8 cellular contexts compared by ENCODE assay signal in genomic region chr4:101418055-101418454, GRCh38.
DNase-seq lines count a peak whose midpoint lies in the region; ATAC-seq, FAIRE-seq and TF ChIP-seq lines count a peak whose summit lies in the region.

No MANE protein-coding gene starts in this region.

- H3K4me1 ChIP-seq in endothelial cell of umbilical vein (ENCODE audit: control insufficient read depth, extremely low read depth, insufficient read depth, low read length) (peaks cover 24% of the 10 kb centered on the region), smooth muscle cell (ENCODE audit: low read depth) (peaks cover 16% of the 10 kb centered on the region)

- peak overlapping the region; percentile 83 for H3K27ac Mint-ChIP-seq in T-helper 2 cell treated with Interferon-gamma antibody and Interleukin-4, amounts not matched to agents 5 μg/mL and 100 μg/mL, for 36 hours

- intact Hi-C loops in endothelial cell of umbilical vein (cut with micrococcal nuclease) = loop anchor here (2.0 to 5.0 kb wide), 2 partner anchors 71 to 156 kb away; partner anchors contain the start of gene PPP3CA

- WGBS in smooth muscle cell (ENCODE audit: low lambda C conversion rate) = 66% methylated on average over 2 of the region's 2 CpGs

- BruUV-seq in endothelial cell of umbilical vein (replicated peaks; lab: Mats Ljungman, UMichigan) = no TSS peak

- H3K9me3 ChIP-seq in endothelial cell of umbilical vein (replicated peaks; ENCODE audit: control insufficient read depth, insufficient read depth, low read length) (no peaks in the 10 kb centered on the region), smooth muscle cell (replicated peaks; ENCODE audit: low read depth) (no peaks in the 10 kb centered on the region)

- H3K4me2 ChIP-seq in endothelial cell of umbilical vein (ENCODE audit: insufficient read depth, low read length) (no peak overlapping the region), smooth muscle cell (no peak overlapping the region)

- TF ChIP-seq CTCF in endothelial cell of umbilical vein (IDR thresholded peaks at IDR 0.05; ENCODE audit: extremely low read depth in 1 of 2, insufficient read depth in 1 of 2, low read depth in 1 of 2, low read length in 2 of 2) (no peak), smooth muscle cell (IDR thresholded peaks at IDR 0.05; ENCODE audit: borderline replicate concordance, insufficient read depth, poor library complexity, severe bottlenecking) (no peak)

- CTCF ChIA-PET in endothelial cell of umbilical vein (lab: Charles Lee) = interaction anchor here (1.1 kb wide), 2 partner anchors 10 to 24 kb away, joined by 3 to 4 read pairs; no protein-coding TSS in a partner anchor

- H3K9me3 Mint-ChIP-seq in T-helper 2 cell treated with Interferon-gamma antibody and Interleukin-4, amounts not matched to agents 5 μg/mL and 100 μg/mL, for 36 hours = peaks cover under 1% of the 10 kb centered on the region

- peak overlapping the region; percentile 78 for H3K4me3 Mint-ChIP-seq in T-helper 2 cell treated with Interferon-gamma antibody and Interleukin-4, amounts not matched to agents 5 μg/mL and 100 μg/mL, for 36 hours

- no peak for TF ChIP-seq POLR2A in endothelial cell of umbilical vein (IDR thresholded peaks at IDR 0.05; ENCODE audit: low read depth, low read length)

- H3K9ac ChIP-seq in endothelial cell of umbilical vein (replicated peaks; ENCODE audit: extremely low read depth, insufficient read depth, low read length) (no peak overlapping the region), smooth muscle cell (ENCODE audit: low read depth) (no peak overlapping the region)

- H4K20me1 ChIP-seq in endothelial cell of umbilical vein (replicated peaks; ENCODE audit: control insufficient read depth, extremely low read depth, insufficient read depth, low read length) (no peaks in the 10 kb centered on the region), smooth muscle cell (ENCODE audit: low read depth) (no peaks in the 10 kb centered on the region)

- H3K9me1 ChIP-seq in endothelial cell of umbilical vein (replicated peaks; ENCODE audit: control insufficient read depth, extremely low read depth, insufficient read depth, low read length) = no peaks in the 10 kb centered on the region

- H3K27me3 ChIP-seq in endothelial cell of umbilical vein (ENCODE audit: control insufficient read depth in 2 of 2, insufficient read depth in 2 of 2, low read length in 2 of 2) (no peaks in the 10 kb centered on the region), smooth muscle cell (ENCODE audit: low read depth) (no peaks in the 10 kb centered on the region)

- H3K27ac ChIP-seq in endothelial cell of umbilical vein (ENCODE audit: insufficient read depth, low read depth, low read length) (no peak overlapping the region), smooth muscle cell (ENCODE audit: low read depth) (no peak overlapping the region)

- no peak overlapping the region for H3K4me3 ChIP-seq in endothelial cell of umbilical vein (replicated peaks in 1 of 3; ENCODE audit: insufficient read depth in 1 of 3, low read depth in 1 of 3, low read length in 3 of 3)
- no peak overlapping the region for H3K4me3 ChIP-seq in smooth muscle cell

- ATAC-seq in GM18858 (IDR thresholded peaks at IDR 0.05; ENCODE audit: unreplicated experiment) = peak; percentile 73
- peak; percentile 62 for ATAC-seq in HG02970 (IDR thresholded peaks at IDR 0.05; ENCODE audit: low FRiP score, unreplicated experiment)

- H3K36me3 ChIP-seq in endothelial cell of umbilical vein (ENCODE audit: control insufficient read depth in 2 of 2, extremely low read depth in 1 of 2, insufficient read depth in 2 of 2, low read length in 2 of 2) (no peaks in the 10 kb centered on the region), smooth muscle cell (ENCODE audit: low read depth) (no peaks in the 10 kb centered on the region)

- POLR2A ChIA-PET in endothelial cell of umbilical vein (lab: Charles Lee) = no interaction called here

- DNase-seq in T-helper 2 cell treated with Interferon-gamma antibody and Interleukin-4, amounts not matched to agents 5 μg/mL and 100 μg/mL, for 36 hours (ENCODE audit: low spot score) = peak; percentile 80
- DNase-seq in endothelial cell of umbilical vein (ENCODE audit: low read depth, low spot score) (peak; percentile 10), GF-D8 (lab: John Stamatoyannopoulos, UW) (no peak), NCI-H526 treated with DMSO at 0.1 percent for 48 hours (lab: John Stamatoyannopoulos, UW) (no peak), smooth muscle cell (lab: John Stamatoyannopoulos, UW; ENCODE audit: unreplicated experiment) (no peak), NOMO-1 (lab: John Stamatoyannopoulos, UW; ENCODE audit: unreplicated experiment in 2 of 2) (no peak)

- peaks cover 29% of the 10 kb centered on the region for H3K27me3 Mint-ChIP-seq in T-helper 2 cell treated with Interferon-gamma antibody and Interleukin-4, amounts not matched to agents 5 μg/mL and 100 μg/mL, for 36 hours (ENCODE audit: low read depth)

- no peak for FAIRE-seq in endothelial cell of umbilical vein (lab: Jason Lieb, UNC)

- H2AFZ ChIP-seq in endothelial cell of umbilical vein (ENCODE audit: low read depth, low read length) (no peak overlapping the region), smooth muscle cell (ENCODE audit: low read depth) (no peak overlapping the region)

- peaks cover 1% of the 10 kb centered on the region for H3K36me3 Mint-ChIP-seq in T-helper 2 cell treated with Interferon-gamma antibody and Interleukin-4, amounts not matched to agents 5 μg/mL and 100 μg/mL, for 36 hours (ENCODE audit: low read depth)

- no peaks in the 10 kb centered on the region for H3K79me2 ChIP-seq in endothelial cell of umbilical vein (ENCODE audit: control insufficient read depth, insufficient read depth, low read length)
- H3K79me2 ChIP-seq in smooth muscle cell (ENCODE audit: low read depth) = no peaks in the 10 kb centered on the region

- peaks cover 48% of the 10 kb centered on the region for H3K4me1 Mint-ChIP-seq in T-helper 2 cell treated with Interferon-gamma antibody and Interleukin-4, amounts not matched to agents 5 μg/mL and 100 μg/mL, for 36 hours (ENCODE audit: low read depth)

- H3F3A ChIP-seq in smooth muscle cell (ENCODE audit: low read depth) = no peaks in the 10 kb centered on the region

- dilution Hi-C loops in endothelial cell of umbilical vein (cut with MboI; ENCODE audit: extremely low pct_ligation_motif_present, low sequenced_read_pairs) = no loop called here

TF ChIP-seq in endothelial cell of umbilical vein, 7 proteins besides CTCF, POLR2A, EP300 and RAD21:
- TF ChIP-seq JUN (IDR thresholded peaks at IDR 0.05; ENCODE audit: borderline replicate concordance, insufficient read depth, insufficient read length, low read depth) (no peak), MAX (IDR thresholded peaks at IDR 0.05; ENCODE audit: insufficient read depth, insufficient read length) (no peak), EZH2 (IDR thresholded peaks at IDR 0.05; ENCODE audit: borderline replicate concordance, low read depth, low read length, severe bottlenecking) (no peak), POLR2AphosphoS5 (IDR thresholded peaks at IDR 0.05; ENCODE audit: insufficient read depth, low read depth, low read length) (no peak), GATA2 (IDR thresholded peaks at IDR 0.05; ENCODE audit: insufficient read depth, insufficient read length, low read depth, low read length) (no peak), MYC (IDR thresholded peaks at IDR 0.05; ENCODE audit: low read depth, low read length) (no peak), FOS (IDR thresholded peaks at IDR 0.05; ENCODE audit: borderline replicate concordance, insufficient read depth, low read length) (no peak)

Comparison
In these comparisons a context has a peak if more than half of its experiments do, and no peak if none do; other contexts are left out.
1. DNase-seq: peak in T-helper 2 cell treated with Interferon-gamma antibody and Interleukin-4, amounts not matched to agents 5 μg/mL and 100 μg/mL, for 36 hours (single experiment) and endothelial cell of umbilical vein (single experiment); none in GF-D8 (single experiment), NCI-H526 treated with DMSO at 0.1 percent for 48 hours (single experiment), smooth muscle cell (single experiment) and NOMO-1 (0 of 2).